Comparison of ENCODE assay signal across 14 cellular contexts in genomic region chrX:101429934-101430333, GRCh38. TPM values are rescaled to one million over a fixed set of nuclear protein-coding genes. Genes with fewer than 3 reads are reported as not detected.
A peak's percentile ranks its signal among the peaks of the same experiment; 100 is the strongest.
DNase-seq lines count a peak whose midpoint lies in the region; ATAC-seq, FAIRE-seq and TF ChIP-seq lines count a peak whose summit lies in the region.
"Had no signal": no experiment of that assay in that cellular context is flagged by ENCODE, and none has a peak within 500 bp of the region (broad histone marks: within the 10 kb centered on the region; RNA-seq: fewer than 3 reads in every experiment).

No MANE protein-coding gene starts in this region.

- H3K79me2 ChIP-seq in endothelial cell of umbilical vein (ENCODE audit: control insufficient read depth, insufficient read depth, low read length) (no peaks in the 10 kb centered on the region), mesendoderm (ENCODE audit: control insufficient read depth, insufficient read depth, low read length) (no peaks in the 10 kb centered on the region), Karpas-422 (ENCODE audit: low read length) (no peaks in the 10 kb centered on the region)

- H3K36me3 ChIP-seq in endothelial cell of umbilical vein (ENCODE audit: control insufficient read depth in 2 of 2, extremely low read depth in 1 of 2, insufficient read depth in 2 of 2, low read length in 2 of 2): peaks cover 0 to 2% of the 10 kb centered on the region in 2 experiments
- H3K36me3 ChIP-seq in mesendoderm (ENCODE audit: control insufficient read depth, insufficient read depth, low read length): no peaks in the 10 kb centered on the region
- H3K36me3 ChIP-seq in Karpas-422 (ENCODE audit: insufficient read depth, low read length): no peaks in the 10 kb centered on the region

- H2AFZ ChIP-seq in endothelial cell of umbilical vein (ENCODE audit: low read depth, low read length) (no peak overlapping the region), Karpas-422 (ENCODE audit: low read length) (no peak overlapping the region)

- no peak overlapping the region for H2BK5ac ChIP-seq in mesendoderm (ENCODE audit: low read length)

- H2BK15ac ChIP-seq in mesendoderm (replicated peaks; ENCODE audit: low read depth): no peak overlapping the region

- peak; percentile 76 for FAIRE-seq in endothelial cell of umbilical vein (lab: Jason Lieb, UNC)

- H3K4ac ChIP-seq in mesendoderm (ENCODE audit: low read depth, low read length): no peak overlapping the region

- no peak overlapping the region for H3K27ac ChIP-seq in endothelial cell of umbilical vein (ENCODE audit: insufficient read depth, low read depth, low read length)
- no peak overlapping the region for H3K27ac ChIP-seq in mesendoderm (ENCODE audit: low read depth, low read length)
- H3K27ac ChIP-seq in Karpas-422 (ENCODE audit: low read length): no peak overlapping the region
- H3K27ac ChIP-seq: suprapubic skin had no signal

- dilution Hi-C loops in endothelial cell of umbilical vein (cut with MboI; ENCODE audit: extremely low pct_ligation_motif_present, low sequenced_read_pairs): no loop called here

- H3K9me1 ChIP-seq in endothelial cell of umbilical vein (replicated peaks; ENCODE audit: control insufficient read depth, extremely low read depth, insufficient read depth, low read length): no peaks in the 10 kb centered on the region

- no peak for TF ChIP-seq POLR2A in endothelial cell of umbilical vein (IDR thresholded peaks at IDR 0.05; ENCODE audit: low read depth, low read length)

- H3K4me1 ChIP-seq in endothelial cell of umbilical vein (ENCODE audit: control insufficient read depth, extremely low read depth, insufficient read depth, low read length) (no peaks in the 10 kb centered on the region), mesendoderm (ENCODE audit: control insufficient read depth, low read depth, low read length) (no peaks in the 10 kb centered on the region), Karpas-422 (ENCODE audit: low read length) (no peaks in the 10 kb centered on the region)
- H3K4me1 ChIP-seq: suprapubic skin had no signal

- H4K8ac ChIP-seq in mesendoderm (ENCODE audit: low read depth, low read length): no peak overlapping the region

- POLR2A ChIA-PET in endothelial cell of umbilical vein (lab: Charles Lee): no interaction called here

- ATAC-seq in GM21390 (IDR thresholded peaks at IDR 0.05; ENCODE audit: unreplicated experiment): peak; percentile 57
- peak; percentile 40 for ATAC-seq in HG03457 (IDR thresholded peaks at IDR 0.05; ENCODE audit: unreplicated experiment)
- ATAC-seq: sciatic nerve had no signal

- no peak overlapping the region for H2BK120ac ChIP-seq in mesendoderm (ENCODE audit: low read depth, low read length)

- H3K27me3 ChIP-seq in endothelial cell of umbilical vein (ENCODE audit: control insufficient read depth in 2 of 2, insufficient read depth in 2 of 2, low read length in 2 of 2): no peaks in the 10 kb centered on the region
- no peaks in the 10 kb centered on the region for H3K27me3 ChIP-seq in mesendoderm (ENCODE audit: insufficient read depth, low read length, poor library complexity)
- no peaks in the 10 kb centered on the region for H3K27me3 ChIP-seq in Karpas-422 (ENCODE audit: low read length)
- H3K27me3 ChIP-seq: suprapubic skin had no signal

- H3K18ac ChIP-seq in mesendoderm (ENCODE audit: low read length): no peak overlapping the region

- intact Hi-C loops in endothelial cell of umbilical vein (cut with micrococcal nuclease): no loop called here

- H3K4me3 ChIP-seq in endothelial cell of umbilical vein (replicated peaks in 1 of 3; ENCODE audit: insufficient read depth in 1 of 3, low read depth in 1 of 3, low read length in 3 of 3) (no peak overlapping the region), mesendoderm (ENCODE audit: low read length) (no peak overlapping the region), Karpas-422 (ENCODE audit: low read length) (no peak overlapping the region)
- H3K4me3 ChIP-seq: suprapubic skin had no signal

- H4K20me1 ChIP-seq in endothelial cell of umbilical vein (replicated peaks; ENCODE audit: control insufficient read depth, extremely low read depth, insufficient read depth, low read length): no peaks in the 10 kb centered on the region
- no peaks in the 10 kb centered on the region for H4K20me1 ChIP-seq in Karpas-422 (ENCODE audit: insufficient read depth, low read depth, low read length)

- CTCF ChIA-PET in endothelial cell of umbilical vein (lab: Charles Lee): no interaction called here

- no peak overlapping the region for H3K23ac ChIP-seq in mesendoderm (ENCODE audit: low read length)

- WGBS in mesendoderm (ENCODE audit: extremely low coverage, insufficient coverage, low lambda C conversion rate): no CpG with 5 or more reads among the region's 1 CpG

- no peaks in the 10 kb centered on the region for H3K9me2 ChIP-seq in Karpas-422 (replicated peaks; ENCODE audit: insufficient read depth, low read length)

- H3K9me3 ChIP-seq in endothelial cell of umbilical vein (replicated peaks; ENCODE audit: control insufficient read depth, insufficient read depth, low read length): no peaks in the 10 kb centered on the region
- peaks cover 6% of the 10 kb centered on the region; the same call in 1 of the 2 replicates for H3K9me3 ChIP-seq in Karpas-422 (ENCODE audit: low read length)
- H3K9me3 ChIP-seq: suprapubic skin had no signal

- DNase-seq in EL (peak; percentile 50), endothelial cell of umbilical vein (ENCODE audit: low read depth, low spot score) (no peak), anterior cingulate cortex (lab: John Stamatoyannopoulos, UW) (no peak), mesendoderm (no peak), Karpas-422 (no peak)
- no peak for DNase-seq in stimulated activated CD4-positive, alpha-beta T cell treated with anti-CD3 and anti-CD28 coated beads, Interleukin-2, amount 100 ng/mL, for 24 hours
- DNase-seq: DMS79, NCI-H2107, T1000 had no signal

- no peak overlapping the region for H2AK5ac ChIP-seq in mesendoderm (ENCODE audit: low read length)

- H3K9ac ChIP-seq in endothelial cell of umbilical vein (replicated peaks; ENCODE audit: extremely low read depth, insufficient read depth, low read length) (no peak overlapping the region), mesendoderm (ENCODE audit: low read length) (no peak overlapping the region), Karpas-422 (ENCODE audit: low read length) (no peak overlapping the region)

- H3K56ac ChIP-seq in mesendoderm (ENCODE audit: low read length): no peak overlapping the region

- no peak overlapping the region for H3K4me2 ChIP-seq in endothelial cell of umbilical vein (ENCODE audit: insufficient read depth, low read length)
- no peak overlapping the region for H3K4me2 ChIP-seq in mesendoderm (ENCODE audit: low read length)
- H3K4me2 ChIP-seq in Karpas-422 (ENCODE audit: low read depth, low read length, poor library complexity, severe bottlenecking): no peak overlapping the region

- no TSS peak for BruUV-seq in endothelial cell of umbilical vein (replicated peaks; lab: Mats Ljungman, UMichigan)

- no peak for TF ChIP-seq CTCF in endothelial cell of umbilical vein (IDR thresholded peaks at IDR 0.05; ENCODE audit: extremely low read depth in 1 of 2, insufficient read depth in 1 of 2, low read depth in 1 of 2, low read length in 2 of 2)

- H4K5ac ChIP-seq in mesendoderm (ENCODE audit: low read length): no peak overlapping the region

- H3K79me1 ChIP-seq in mesendoderm (ENCODE audit: low read length): no peaks in the 10 kb centered on the region

RNA-seq across cellular contexts. Expression of gene HNRNPH2, which starts 21.9 kb away (rescaled TPM):
- total RNA-seq in endothelial cell of umbilical vein: 58.5 and 59.1 TPM in 2 replicates
- polyA plus RNA-seq in endothelial cell of umbilical vein: 17.0 and 29.3 TPM in 2 replicates
- 31.9 and 32.5 TPM in 2 replicates for polyA plus RNA-seq in endothelial cell of umbilical vein (2011; cell fraction: cytosol; rRNA removed)
- 19.9 and 24.1 TPM in 2 replicates for polyA plus RNA-seq in endothelial cell of umbilical vein (2011; cell fraction: nucleus; rRNA removed)
- polyA plus RNA-seq in endothelial cell of umbilical vein (2012): 66.6 and 86.3 TPM in 2 replicates
- polyA minus RNA-seq in endothelial cell of umbilical vein: 39.9 and 49.1 TPM in 2 replicates
- polyA minus RNA-seq in endothelial cell of umbilical vein (2011; cell fraction: cytosol; rRNA and poly(A)+ RNA removed): 18.6 TPM
- 11.4 and 12.8 TPM in 2 replicates for polyA minus RNA-seq in endothelial cell of umbilical vein (2011; cell fraction: nucleus; rRNA and poly(A)+ RNA removed)
- polyA plus RNA-seq in mesendoderm (2013, experiment 1 of 2): 54.7 TPM
- 53.0 TPM for polyA plus RNA-seq in mesendoderm (2013, experiment 2 of 2)
- 34.8 and 55.4 TPM in 2 replicates for total RNA-seq in Karpas-422 (2014; rRNA removed; shearing (Covaris generic); ENCODE audit: low replicate concordance)

RNA-seq across cellular contexts. Expression of gene GLA, which starts 22.2 kb away (rescaled TPM):
- total RNA-seq in endothelial cell of umbilical vein: 36.8 and 39.4 TPM in 2 replicates
- 30.6 and 33.0 TPM in 2 replicates for polyA plus RNA-seq in endothelial cell of umbilical vein
- 32.4 and 32.5 TPM in 2 replicates for polyA plus RNA-seq in endothelial cell of umbilical vein (2011; cell fraction: cytosol; rRNA removed)
- polyA plus RNA-seq in endothelial cell of umbilical vein (2011; cell fraction: nucleus; rRNA removed): 47.4 and 62.7 TPM in 2 replicates
- 37.0 and 50.4 TPM in 2 replicates for polyA plus RNA-seq in endothelial cell of umbilical vein (2012)
- 18.9 and 22.1 TPM in 2 replicates for polyA minus RNA-seq in endothelial cell of umbilical vein
- 31.0 TPM for polyA minus RNA-seq in endothelial cell of umbilical vein (2011; cell fraction: cytosol; rRNA and poly(A)+ RNA removed)
- 10.0 and 19.7 TPM in 2 replicates for polyA minus RNA-seq in endothelial cell of umbilical vein (2011; cell fraction: nucleus; rRNA and poly(A)+ RNA removed)
- polyA plus RNA-seq in mesendoderm (2013, experiment 1 of 2): 31.3 TPM
- 32.2 TPM for polyA plus RNA-seq in mesendoderm (2013, experiment 2 of 2)
- 25.8 and 30.1 TPM in 2 replicates for total RNA-seq in Karpas-422 (2014; rRNA removed; shearing (Covaris generic); ENCODE audit: low replicate concordance)

RNA-seq across cellular contexts. Expression of gene RPL36A, which starts 39.1 kb away (rescaled TPM):
- total RNA-seq in endothelial cell of umbilical vein: 284 and 329 TPM in 2 replicates
- polyA plus RNA-seq in endothelial cell of umbilical vein: 901 and 1,196 TPM in 2 replicates
- polyA plus RNA-seq in endothelial cell of umbilical vein (2011; cell fraction: cytosol; rRNA removed): 2,585 and 2,736 TPM in 2 replicates
- polyA plus RNA-seq in endothelial cell of umbilical vein (2011; cell fraction: nucleus; rRNA removed): 666 and 809 TPM in 2 replicates
- 2,097 and 2,834 TPM in 2 replicates for polyA plus RNA-seq in endothelial cell of umbilical vein (2012)
- polyA minus RNA-seq in endothelial cell of umbilical vein: 172 and 180 TPM in 2 replicates
- polyA minus RNA-seq in endothelial cell of umbilical vein (2011; cell fraction: cytosol; rRNA and poly(A)+ RNA removed): 224 TPM
- polyA minus RNA-seq in endothelial cell of umbilical vein (2011; cell fraction: nucleus; rRNA and poly(A)+ RNA removed): 38.3 and 64.0 TPM in 2 replicates
- 3,648 TPM for polyA plus RNA-seq in mesendoderm (2013, experiment 1 of 2)
- polyA plus RNA-seq in mesendoderm (2013, experiment 2 of 2): 3,664 TPM
- 1,280 and 3,178 TPM in 2 replicates for total RNA-seq in Karpas-422 (2014; rRNA removed; shearing (Covaris generic); ENCODE audit: low replicate concordance)

RNA-seq across cellular contexts. Expression of gene BTK, which starts 43.9 kb away (rescaled TPM):
- total RNA-seq in endothelial cell of umbilical vein: 0.13 TPM in 1 of 2 replicates, not detected in the other
- 0.11 and 0.21 TPM in 2 replicates for polyA plus RNA-seq in endothelial cell of umbilical vein
- polyA plus RNA-seq in endothelial cell of umbilical vein (2011; cell fraction: cytosol; rRNA removed): 0.04 and 0.14 TPM in 2 replicates
- polyA plus RNA-seq in endothelial cell of umbilical vein (2011; cell fraction: nucleus; rRNA removed): 0.24 TPM in 2 replicates
- 0.44 and 0.91 TPM in 2 replicates for polyA plus RNA-seq in endothelial cell of umbilical vein (2012)
- 0.12 and 0.87 TPM in 2 replicates for polyA minus RNA-seq in endothelial cell of umbilical vein
- not detected for polyA minus RNA-seq in endothelial cell of umbilical vein (2011; cell fraction: cytosol; rRNA and poly(A)+ RNA removed)
- not detected in 2 replicates for polyA minus RNA-seq in endothelial cell of umbilical vein (2011; cell fraction: nucleus; rRNA and poly(A)+ RNA removed)
- 0.08 TPM for polyA plus RNA-seq in mesendoderm (2013, experiment 1 of 2)
- 0.13 TPM for polyA plus RNA-seq in mesendoderm (2013, experiment 2 of 2)
- total RNA-seq in Karpas-422 (2014; rRNA removed; shearing (Covaris generic); ENCODE audit: low replicate concordance): 81.6 and 94.2 TPM in 2 replicates
- total RNA-seq: H4 had no signal

RNA-seq across cellular contexts. Expression of gene ARMCX4, which starts 55.3 kb away (rescaled TPM):
- 17.6 and 19.9 TPM in 2 replicates for total RNA-seq in endothelial cell of umbilical vein
- 3.8 and 4.7 TPM in 2 replicates for polyA plus RNA-seq in endothelial cell of umbilical vein
- 4.6 and 5.8 TPM in 2 replicates for polyA plus RNA-seq in endothelial cell of umbilical vein (2011; cell fraction: cytosol; rRNA removed)
- polyA plus RNA-seq in endothelial cell of umbilical vein (2011; cell fraction: nucleus; rRNA removed): 39.3 and 44.8 TPM in 2 replicates
- polyA plus RNA-seq in endothelial cell of umbilical vein (2012): 8.1 and 12.4 TPM in 2 replicates
- 10.5 and 12.6 TPM in 2 replicates for polyA minus RNA-seq in endothelial cell of umbilical vein
- polyA minus RNA-seq in endothelial cell of umbilical vein (2011; cell fraction: cytosol; rRNA and poly(A)+ RNA removed): not detected
- 12.8 and 16.1 TPM in 2 replicates for polyA minus RNA-seq in endothelial cell of umbilical vein (2011; cell fraction: nucleus; rRNA and poly(A)+ RNA removed)
- 4.0 TPM for polyA plus RNA-seq in mesendoderm (2013, experiment 1 of 2)
- polyA plus RNA-seq in mesendoderm (2013, experiment 2 of 2): 3.6 TPM
- total RNA-seq in Karpas-422 (2014; rRNA removed; shearing (Covaris generic); ENCODE audit: low replicate concordance): 0.94 and 5.9 TPM in 2 replicates
